1 cellular context compared by ENCODE assay signal in the genomic region with DNA sequence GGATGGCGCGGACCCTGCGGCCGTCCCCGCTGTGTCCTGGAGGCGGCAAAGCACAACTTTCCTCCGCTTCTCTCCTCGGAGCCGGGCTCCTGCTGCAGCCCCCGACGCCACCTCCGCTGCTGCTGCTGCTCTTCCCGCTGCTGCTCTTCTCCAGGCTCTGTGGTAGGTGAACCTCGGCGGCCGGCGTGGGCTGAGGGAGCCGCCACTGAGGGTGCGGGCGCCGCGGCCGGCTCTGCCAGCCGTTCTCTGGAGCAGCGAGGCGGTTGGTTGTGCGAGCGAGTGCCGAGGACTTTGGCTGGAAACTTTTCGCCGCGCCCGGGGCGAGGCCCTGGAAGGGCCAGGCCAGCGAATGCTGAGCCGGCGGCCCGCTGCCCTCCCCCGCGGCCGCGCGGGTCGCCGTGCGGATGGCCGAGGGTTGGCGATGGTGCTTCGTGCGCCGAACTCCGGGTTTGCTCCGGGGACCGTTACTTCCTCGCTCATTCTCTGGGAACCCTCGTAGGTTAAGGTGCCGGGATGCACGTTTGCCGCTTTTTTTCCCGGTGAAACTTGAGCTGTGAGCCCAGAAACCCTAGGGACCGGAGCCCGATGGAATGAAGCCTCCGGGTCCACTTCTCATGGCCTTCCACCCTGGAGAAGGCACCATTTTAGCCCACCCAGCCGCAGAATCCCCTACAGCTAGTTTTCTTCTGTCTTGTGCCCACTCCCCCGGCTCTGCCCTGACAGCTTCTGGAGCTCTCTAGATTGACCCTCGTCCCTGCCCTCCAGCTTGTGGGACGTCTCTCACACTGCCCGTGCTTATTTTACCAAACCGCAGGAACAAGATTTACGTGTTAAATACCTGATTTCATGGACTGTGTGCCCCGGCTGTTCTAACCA.
A peak's percentile ranks its signal among the peaks of the same experiment; 100 is the strongest.
TF ChIP-seq lines count a peak whose summit lies in the region.

No MANE protein-coding gene starts in this region.

TF ChIP-seq in HepG2, 621 proteins besides CTCF, POLR2A, EP300 and RAD21 (continued from another document and continues in another):
- TF ChIP-seq, protein P1, sequence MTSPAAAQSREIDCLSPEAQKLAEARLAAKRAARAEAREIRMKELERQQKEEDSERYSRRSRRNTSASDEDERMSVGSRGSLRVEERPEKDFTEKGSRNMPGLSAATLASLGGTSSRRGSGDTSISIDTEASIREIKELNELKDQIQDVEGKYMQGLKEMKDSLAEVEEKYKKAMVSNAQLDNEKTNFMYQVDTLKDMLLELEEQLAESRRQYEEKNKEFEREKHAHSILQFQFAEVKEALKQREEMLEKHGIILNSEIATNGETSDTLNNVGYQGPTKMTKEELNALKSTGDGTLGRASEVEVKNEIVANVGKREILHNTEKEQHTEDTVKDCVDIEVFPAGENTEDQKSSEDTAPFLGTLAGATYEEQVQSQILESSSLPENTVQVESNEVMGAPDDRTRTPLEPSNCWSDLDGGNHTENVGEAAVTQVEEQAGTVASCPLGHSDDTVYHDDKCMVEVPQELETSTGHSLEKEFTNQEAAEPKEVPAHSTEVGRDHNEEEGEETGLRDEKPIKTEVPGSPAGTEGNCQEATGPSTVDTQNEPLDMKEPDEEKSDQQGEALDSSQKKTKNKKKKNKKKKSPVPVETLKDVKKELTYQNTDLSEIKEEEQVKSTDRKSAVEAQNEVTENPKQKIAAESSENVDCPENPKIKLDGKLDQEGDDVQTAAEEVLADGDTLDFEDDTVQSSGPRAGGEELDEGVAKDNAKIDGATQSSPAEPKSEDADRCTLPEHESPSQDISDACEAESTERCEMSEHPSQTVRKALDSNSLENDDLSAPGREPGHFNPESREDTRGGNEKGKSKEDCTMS (CRISPR knock-in tag; conservative IDR thresholded peaks at IDR 0.05), result no peak
- TF ChIP-seq, protein P2, sequence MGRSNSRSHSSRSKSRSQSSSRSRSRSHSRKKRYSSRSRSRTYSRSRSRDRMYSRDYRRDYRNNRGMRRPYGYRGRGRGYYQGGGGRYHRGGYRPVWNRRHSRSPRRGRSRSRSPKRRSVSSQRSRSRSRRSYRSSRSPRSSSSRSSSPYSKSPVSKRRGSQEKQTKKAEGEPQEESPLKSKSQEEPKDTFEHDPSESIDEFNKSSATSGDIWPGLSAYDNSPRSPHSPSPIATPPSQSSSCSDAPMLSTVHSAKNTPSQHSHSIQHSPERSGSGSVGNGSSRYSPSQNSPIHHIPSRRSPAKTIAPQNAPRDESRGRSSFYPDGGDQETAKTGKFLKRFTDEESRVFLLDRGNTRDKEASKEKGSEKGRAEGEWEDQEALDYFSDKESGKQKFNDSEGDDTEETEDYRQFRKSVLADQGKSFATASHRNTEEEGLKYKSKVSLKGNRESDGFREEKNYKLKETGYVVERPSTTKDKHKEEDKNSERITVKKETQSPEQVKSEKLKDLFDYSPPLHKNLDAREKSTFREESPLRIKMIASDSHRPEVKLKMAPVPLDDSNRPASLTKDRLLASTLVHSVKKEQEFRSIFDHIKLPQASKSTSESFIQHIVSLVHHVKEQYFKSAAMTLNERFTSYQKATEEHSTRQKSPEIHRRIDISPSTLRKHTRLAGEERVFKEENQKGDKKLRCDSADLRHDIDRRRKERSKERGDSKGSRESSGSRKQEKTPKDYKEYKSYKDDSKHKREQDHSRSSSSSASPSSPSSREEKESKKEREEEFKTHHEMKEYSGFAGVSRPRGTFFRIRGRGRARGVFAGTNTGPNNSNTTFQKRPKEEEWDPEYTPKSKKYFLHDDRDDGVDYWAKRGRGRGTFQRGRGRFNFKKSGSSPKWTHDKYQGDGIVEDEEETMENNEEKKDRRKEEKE (IDR thresholded peaks at IDR 0.05), result no peak
- peak; percentile 85 for TF ChIP-seq AGO2 (optimal IDR thresholded peaks at IDR 0.05; ENCODE audit: low read depth, low read length)
- TF ChIP-seq TFDP1 (CRISPR knock-in tag; IDR thresholded peaks at IDR 0.05; ENCODE audit: borderline replicate concordance), result no peak
- TF ChIP-seq ZBTB42 (CRISPR knock-in tag; IDR thresholded peaks at IDR 0.05), result no peak
- no peak for TF ChIP-seq ZMYM2 (CRISPR knock-in tag; IDR thresholded peaks at IDR 0.05)
- TF ChIP-seq ZNF318 (CRISPR knock-in tag; IDR thresholded peaks at IDR 0.05), result no peak
- TF ChIP-seq, protein P3, sequence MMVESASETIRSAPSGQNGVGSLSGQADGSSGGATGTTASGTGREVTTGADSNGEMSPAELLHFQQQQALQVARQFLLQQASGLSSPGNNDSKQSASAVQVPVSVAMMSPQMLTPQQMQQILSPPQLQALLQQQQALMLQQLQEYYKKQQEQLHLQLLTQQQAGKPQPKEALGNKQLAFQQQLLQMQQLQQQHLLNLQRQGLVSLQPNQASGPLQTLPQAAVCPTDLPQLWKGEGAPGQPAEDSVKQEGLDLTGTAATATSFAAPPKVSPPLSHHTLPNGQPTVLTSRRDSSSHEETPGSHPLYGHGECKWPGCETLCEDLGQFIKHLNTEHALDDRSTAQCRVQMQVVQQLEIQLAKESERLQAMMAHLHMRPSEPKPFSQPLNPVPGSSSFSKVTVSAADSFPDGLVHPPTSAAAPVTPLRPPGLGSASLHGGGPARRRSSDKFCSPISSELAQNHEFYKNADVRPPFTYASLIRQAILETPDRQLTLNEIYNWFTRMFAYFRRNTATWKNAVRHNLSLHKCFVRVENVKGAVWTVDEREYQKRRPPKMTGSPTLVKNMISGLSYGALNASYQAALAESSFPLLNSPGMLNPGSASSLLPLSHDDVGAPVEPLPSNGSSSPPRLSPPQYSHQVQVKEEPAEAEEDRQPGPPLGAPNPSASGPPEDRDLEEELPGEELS (CRISPR knock-in tag; IDR thresholded peaks at IDR 0.05), result no peak
- TF ChIP-seq, protein P4, sequence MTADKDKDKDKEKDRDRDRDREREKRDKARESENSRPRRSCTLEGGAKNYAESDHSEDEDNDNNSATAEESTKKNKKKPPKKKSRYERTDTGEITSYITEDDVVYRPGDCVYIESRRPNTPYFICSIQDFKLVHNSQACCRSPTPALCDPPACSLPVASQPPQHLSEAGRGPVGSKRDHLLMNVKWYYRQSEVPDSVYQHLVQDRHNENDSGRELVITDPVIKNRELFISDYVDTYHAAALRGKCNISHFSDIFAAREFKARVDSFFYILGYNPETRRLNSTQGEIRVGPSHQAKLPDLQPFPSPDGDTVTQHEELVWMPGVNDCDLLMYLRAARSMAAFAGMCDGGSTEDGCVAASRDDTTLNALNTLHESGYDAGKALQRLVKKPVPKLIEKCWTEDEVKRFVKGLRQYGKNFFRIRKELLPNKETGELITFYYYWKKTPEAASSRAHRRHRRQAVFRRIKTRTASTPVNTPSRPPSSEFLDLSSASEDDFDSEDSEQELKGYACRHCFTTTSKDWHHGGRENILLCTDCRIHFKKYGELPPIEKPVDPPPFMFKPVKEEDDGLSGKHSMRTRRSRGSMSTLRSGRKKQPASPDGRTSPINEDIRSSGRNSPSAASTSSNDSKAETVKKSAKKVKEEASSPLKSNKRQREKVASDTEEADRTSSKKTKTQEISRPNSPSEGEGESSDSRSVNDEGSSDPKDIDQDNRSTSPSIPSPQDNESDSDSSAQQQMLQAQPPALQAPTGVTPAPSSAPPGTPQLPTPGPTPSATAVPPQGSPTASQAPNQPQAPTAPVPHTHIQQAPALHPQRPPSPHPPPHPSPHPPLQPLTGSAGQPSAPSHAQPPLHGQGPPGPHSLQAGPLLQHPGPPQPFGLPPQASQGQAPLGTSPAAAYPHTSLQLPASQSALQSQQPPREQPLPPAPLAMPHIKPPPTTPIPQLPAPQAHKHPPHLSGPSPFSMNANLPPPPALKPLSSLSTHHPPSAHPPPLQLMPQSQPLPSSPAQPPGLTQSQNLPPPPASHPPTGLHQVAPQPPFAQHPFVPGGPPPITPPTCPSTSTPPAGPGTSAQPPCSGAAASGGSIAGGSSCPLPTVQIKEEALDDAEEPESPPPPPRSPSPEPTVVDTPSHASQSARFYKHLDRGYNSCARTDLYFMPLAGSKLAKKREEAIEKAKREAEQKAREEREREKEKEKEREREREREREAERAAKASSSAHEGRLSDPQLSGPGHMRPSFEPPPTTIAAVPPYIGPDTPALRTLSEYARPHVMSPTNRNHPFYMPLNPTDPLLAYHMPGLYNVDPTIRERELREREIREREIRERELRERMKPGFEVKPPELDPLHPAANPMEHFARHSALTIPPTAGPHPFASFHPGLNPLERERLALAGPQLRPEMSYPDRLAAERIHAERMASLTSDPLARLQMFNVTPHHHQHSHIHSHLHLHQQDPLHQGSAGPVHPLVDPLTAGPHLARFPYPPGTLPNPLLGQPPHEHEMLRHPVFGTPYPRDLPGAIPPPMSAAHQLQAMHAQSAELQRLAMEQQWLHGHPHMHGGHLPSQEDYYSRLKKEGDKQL (CRISPR knock-in tag; IDR thresholded peaks at IDR 0.05; ENCODE audit: low read depth), result no peak
- no peak for TF ChIP-seq ZNF343 (CRISPR knock-in tag; IDR thresholded peaks at IDR 0.05)
- TF ChIP-seq NFKB2 (CRISPR knock-in tag; IDR thresholded peaks at IDR 0.05; ENCODE audit: borderline replicate concordance), result peak; percentile 55; the same call in 1 of the 2 replicates
- peak; percentile 75 for TF ChIP-seq ASH2L (IDR thresholded peaks at IDR 0.05; ENCODE audit: insufficient read length, low read depth, low read length)
- TF ChIP-seq ZNF263 (CRISPR knock-in tag; IDR thresholded peaks at IDR 0.05), result peak; percentile 9; the same call in 1 of the 2 replicates
- TF ChIP-seq ZNF883 (CRISPR knock-in tag; IDR thresholded peaks at IDR 0.05; ENCODE audit: not compliant biosample characterization), result no peak
- no peak for TF ChIP-seq MNT (IDR thresholded peaks at IDR 0.05)
- no peak for TF ChIP-seq ARNT2 (CRISPR knock-in tag; IDR thresholded peaks at IDR 0.05; ENCODE audit: low read depth)
- TF ChIP-seq, protein P5, sequence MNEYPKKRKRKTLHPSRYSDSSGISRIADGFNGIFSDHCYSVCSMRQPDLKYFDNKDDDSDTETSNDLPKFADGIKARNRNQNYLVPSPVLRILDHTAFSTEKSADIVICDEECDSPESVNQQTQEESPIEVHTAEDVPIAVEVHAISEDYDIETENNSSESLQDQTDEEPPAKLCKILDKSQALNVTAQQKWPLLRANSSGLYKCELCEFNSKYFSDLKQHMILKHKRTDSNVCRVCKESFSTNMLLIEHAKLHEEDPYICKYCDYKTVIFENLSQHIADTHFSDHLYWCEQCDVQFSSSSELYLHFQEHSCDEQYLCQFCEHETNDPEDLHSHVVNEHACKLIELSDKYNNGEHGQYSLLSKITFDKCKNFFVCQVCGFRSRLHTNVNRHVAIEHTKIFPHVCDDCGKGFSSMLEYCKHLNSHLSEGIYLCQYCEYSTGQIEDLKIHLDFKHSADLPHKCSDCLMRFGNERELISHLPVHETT (CRISPR knock-in tag; conservative IDR thresholded peaks at IDR 0.05), result no peak
- TF ChIP-seq ZFAT (CRISPR knock-in tag; conservative IDR thresholded peaks at IDR 0.05), result no peak
